Comparison of ENCODE assay signal across 1 cellular context in genomic region chr9:128322342-128323191, GRCh38.
A peak's percentile ranks its signal among the peaks of the same experiment; 100 is the strongest.
TF ChIP-seq lines count a peak whose summit lies in the region.

Gene COQ4, plus strand, starts transcription at chr9:128322839. Its CDS starts 20 bp downstream, at chr9:128322859.
Gene TRUB2, minus strand, starts transcription at chr9:128322447. Its CDS starts 39 bp downstream, at chr9:128322408.

TF ChIP-seq in GM12878, 131 proteins besides CTCF, POLR2A, EP300 and RAD21 (continued from another document):
- TF ChIP-seq HSF1 (IDR thresholded peaks at IDR 0.05; ENCODE audit: low read depth, low read length) (no peak), NR2C1 (IDR thresholded peaks at IDR 0.05) (peak; percentile 80), CEBPZ (IDR thresholded peaks at IDR 0.05; ENCODE audit: low read depth, low read length) (no peak; the same call in 1 of the 2 replicates), CEBPB (IDR thresholded peaks at IDR 0.05; ENCODE audit: borderline replicate concordance in 1 of 2, low read depth in 2 of 2, low read length in 2 of 2) (no peak), NKRF (conservative IDR thresholded peaks at IDR 0.05) (peak; percentile 93), TARDBP (IDR thresholded peaks at IDR 0.05; ENCODE audit: borderline replicate concordance) (peak; percentile 88; the same call in 1 of the 2 replicates), ZNF687 (IDR thresholded peaks at IDR 0.05) (no peak), BACH1 (IDR thresholded peaks at IDR 0.05; ENCODE audit: borderline replicate concordance) (peak; percentile 29; the same call in 1 of the 2 replicates), BCL11A (IDR thresholded peaks at IDR 0.05; ENCODE audit: low read depth, low read length) (no peak), ASH2L (IDR thresholded peaks at IDR 0.05; ENCODE audit: borderline replicate concordance, low read depth) (no peak; the same call in 1 of the 2 replicates), HDAC6 (IDR thresholded peaks at IDR 0.05; ENCODE audit: unreplicated experiment) (no peak), CREM (IDR thresholded peaks at IDR 0.05; ENCODE audit: low read depth) (peak; percentile 86), CBFB (IDR thresholded peaks at IDR 0.05; ENCODE audit: low read depth) (peak; percentile 81; the same call in 1 of the 2 replicates), ZNF207 (IDR thresholded peaks at IDR 0.05; ENCODE audit: borderline replicate concordance) (peak; percentile 98), MEF2B (IDR thresholded peaks at IDR 0.05; ENCODE audit: partially characterized antibody, poor library complexity, severe bottlenecking) (peak; percentile 34), ZZZ3 (IDR thresholded peaks at IDR 0.05; ENCODE audit: control insufficient read depth, insufficient read length, low read depth) (no peak), CBX3 (IDR thresholded peaks at IDR 0.05; ENCODE audit: borderline replicate concordance, low read depth) (no peak), IRF4 (IDR thresholded peaks at IDR 0.05; ENCODE audit: low read depth, low read length) (0 out of 2 replicates have a peak, but pooled peaks have one; percentile 58), KLF5 (IDR thresholded peaks at IDR 0.05; ENCODE audit: partially characterized antibody) (peak; percentile 80), FOXM1 (IDR thresholded peaks at IDR 0.05; ENCODE audit: low read depth, low read length) (no peak), ATF3 (IDR thresholded peaks at IDR 0.05; ENCODE audit: borderline replicate concordance, extremely low read depth, low read depth, low read length) (no peak), POU2F2 (IDR thresholded peaks at IDR 0.05; ENCODE audit: borderline replicate concordance, low read depth, low read length) (peak; percentile 79), HDAC2 (IDR thresholded peaks at IDR 0.05) (no peak), SMARCA5 (IDR thresholded peaks at IDR 0.05) (no peak), SMAD1 (IDR thresholded peaks at IDR 0.05; ENCODE audit: low read depth, partially characterized antibody) (no peak), E2F4 (IDR thresholded peaks at IDR 0.05; ENCODE audit: low read depth, low read length) (no peak), PML (IDR thresholded peaks at IDR 0.05; ENCODE audit: low read length) (peak; percentile 74; the same call in 1 of the 2 replicates), MEF2A (IDR thresholded peaks at IDR 0.05; ENCODE audit: insufficient read depth, low read depth, low read length) (peak; percentile 76; the same call in 1 of the 2 replicates), SUZ12 (IDR thresholded peaks at IDR 0.05; ENCODE audit: unreplicated experiment) (no peak), IRF3 (IDR thresholded peaks at IDR 0.05) (peak; percentile 50; the same call in 1 of the 2 replicates), SMAD5 (IDR thresholded peaks at IDR 0.05; ENCODE audit: low read depth) (peak; percentile 77), POLR2AphosphoS2 (IDR thresholded peaks at IDR 0.05; ENCODE audit: low read depth, low read length) (peak; percentile 58; the same call in 1 of the 2 replicates), YY1 (IDR thresholded peaks at IDR 0.05; ENCODE audit: low read depth, low read length) (peak; percentile 99), STAT3 (IDR thresholded peaks at IDR 0.05; ENCODE audit: low read depth, low read length) (no peak), BCL3 (IDR thresholded peaks at IDR 0.05; ENCODE audit: borderline replicate concordance, insufficient read depth, low read depth, low read length, poor library complexity, severe bottlenecking) (no peak), USF1 (IDR thresholded peaks at IDR 0.05; ENCODE audit: borderline replicate concordance, extremely low read length, insufficient read depth, low read depth, low read length) (no peak), TBL1XR1 (IDR thresholded peaks at IDR 0.05; ENCODE audit: low read depth, low read length) (no peak; the same call in 1 of the 2 replicates), ATF7 (IDR thresholded peaks at IDR 0.05; ENCODE audit: low read depth) (peak; percentile 87), MTA3 (IDR thresholded peaks at IDR 0.05; ENCODE audit: borderline replicate concordance, low read length) (peak; percentile 64; the same call in 1 of the 2 replicates), EGR1 (IDR thresholded peaks at IDR 0.05; ENCODE audit: borderline replicate concordance in 1 of 2, low read depth in 2 of 2, low read length in 2 of 2) (peak; percentile 72 to 79; a peak in 2 of 3 replicates), RBBP5 (conservative IDR thresholded peaks at IDR 0.05) (no peak), CREB1 (IDR thresholded peaks at IDR 0.05; ENCODE audit: low read depth) (peak; percentile 83), NR2C2 (IDR thresholded peaks at IDR 0.05; ENCODE audit: borderline replicate concordance, control insufficient read depth, insufficient read length, low read depth) (no peak)
